Comparison of ENCODE assay signal across 14 cellular contexts in the genomic region with DNA sequence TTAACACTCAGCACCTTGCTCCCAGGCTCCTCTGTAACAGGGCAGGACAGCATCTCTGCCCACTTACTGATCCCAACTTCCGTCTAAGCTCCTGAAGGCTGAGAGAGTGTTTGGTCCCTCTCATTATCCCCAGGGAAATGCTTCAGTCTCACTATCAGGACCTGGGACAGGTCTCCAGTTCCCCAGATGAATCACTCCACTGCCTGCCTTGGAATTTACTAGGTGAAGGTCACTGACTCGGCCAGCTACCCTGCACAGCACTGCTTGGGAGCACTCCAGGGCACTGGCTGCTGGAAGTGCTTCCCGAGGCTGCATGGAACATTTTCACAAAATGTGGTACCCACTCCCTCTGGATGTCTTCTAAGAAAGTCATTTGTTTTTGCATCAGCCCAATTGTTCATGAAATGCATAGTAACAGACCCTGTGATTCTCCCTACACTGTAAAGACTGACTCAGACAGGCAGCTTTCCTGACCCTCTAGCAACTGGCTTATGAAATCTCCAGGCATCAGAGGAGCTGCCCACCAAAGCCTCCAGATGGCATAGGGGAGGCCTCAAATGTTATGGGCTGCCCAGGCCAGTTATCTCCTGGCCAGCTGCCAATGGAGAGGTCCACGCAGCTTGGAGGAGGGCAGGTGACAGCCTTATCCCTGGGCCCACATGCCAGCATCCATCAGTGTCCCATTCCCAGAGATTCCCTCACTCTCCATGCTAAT.
DNase-seq lines count a peak whose midpoint lies in the region; TF ChIP-seq lines count a peak whose summit lies in the region.
"Had no signal": no experiment of that assay in that cellular context is flagged by ENCODE, and none has a peak within 500 bp of the region (broad histone marks: within the 10 kb centered on the region; RNA-seq: fewer than 3 reads in every experiment).

No MANE protein-coding gene starts in this region.

- H3K9ac ChIP-seq in H9 (ENCODE audit: extremely low read depth, insufficient read length, low read length), result no peak overlapping the region

- intact Hi-C loops in adrenal gland (cut with DNase I), result no loop called here

- H3K4me1 ChIP-seq in H9 (ENCODE audit: insufficient read depth, low read length) (no peaks in the 10 kb centered on the region), adrenal gland (replicated peaks in 1 of 2) (no peaks in the 10 kb centered on the region)

- no peak overlapping the region for H3K27ac ChIP-seq in H9 (ENCODE audit: insufficient read length, low read depth, low read length)
- H3K27ac ChIP-seq in adrenal gland, result no peak overlapping the region

- H3K79me2 ChIP-seq in H9 (ENCODE audit: insufficient read depth, low read length), result no peaks in the 10 kb centered on the region

- no peak overlapping the region for H3K4me2 ChIP-seq in H9 (ENCODE audit: insufficient read depth, insufficient read length, low read length)

- H2BK120ac ChIP-seq in H9 (ENCODE audit: low read depth, low read length, poor library complexity, severe bottlenecking), result no peak overlapping the region

- H3K4ac ChIP-seq in H9 (ENCODE audit: low read depth, low read length), result no peak overlapping the region

- peaks cover 6% of the 10 kb centered on the region in 2 experiments for H3K4me1 Mint-ChIP-seq in H9
- H3K4me1 Mint-ChIP-seq: naive thymus-derived CD8-positive, alpha-beta T cell; stimulated activated effector memory CD8-positive, alpha-beta T cell treated with anti-CD3 and anti-CD28 coated beads, Interleukin-12 subunit alpha, Interleukin-12 subunit beta, amount 100 ng/mL, for 72 hours had no signal

- H3K4me3 ChIP-seq in AG10803 (ENCODE audit: low read length) (no peak overlapping the region), adrenal gland (no peak overlapping the region)

- H3K56ac ChIP-seq in H9 (ENCODE audit: insufficient read length, low read depth, low read length), result no peak overlapping the region

- no peak for TF ChIP-seq POLR2A in adrenal gland (IDR thresholded peaks at IDR 0.05)
- no peak for TF ChIP-seq POLR2A in erythroblast (IDR thresholded peaks at IDR 0.05; ENCODE audit: low read length)

- no CpG with 5 or more reads among the region's 4 CpGs for WGBS in H9 (ENCODE audit: extremely low coverage, insufficient read length, low lambda C conversion rate)
- WGBS in adrenal gland, 4 donors, result 14 to 45% (median 23%) methylated on average over 1 to 4 of the region's 4 CpGs

- H3K9me3 ChIP-seq in H9 (ENCODE audit: control insufficient read depth, low read depth, low read length) (no peaks in the 10 kb centered on the region), adrenal gland (replicated peaks in 1 of 3) (no peaks in the 10 kb centered on the region)

- no peak overlapping the region for H3T11ph ChIP-seq in H9 (ENCODE audit: low read length)

- no peak overlapping the region for H2AFZ ChIP-seq in H9 (ENCODE audit: low read length)

- no peaks in the 10 kb centered on the region for H3K36me3 ChIP-seq in adrenal gland (replicated peaks in 1 of 2)

- H3K18ac ChIP-seq in H9 (ENCODE audit: insufficient read length, low read depth, low read length), result no peak overlapping the region

- H2AK5ac ChIP-seq in H9 (ENCODE audit: insufficient read length, low read length), result no peak overlapping the region

- H3K27ac Mint-ChIP-seq in H9, result no peak overlapping the region; a peak in 1 of 7 replicates
- H3K27ac Mint-ChIP-seq: CD14-positive monocyte; naive thymus-derived CD8-positive, alpha-beta T cell; stimulated activated effector memory CD8-positive, alpha-beta T cell treated with anti-CD3 and anti-CD28 coated beads, Interleukin-12 subunit alpha, Interleukin-12 subunit beta, amount 100 ng/mL, for 72 hours had no signal

- no peaks in the 10 kb centered on the region for H3K9me3 Mint-ChIP-seq in H9
- H3K9me3 Mint-ChIP-seq: naive thymus-derived CD8-positive, alpha-beta T cell had no signal

- no peaks in the 10 kb centered on the region for H3K79me1 ChIP-seq in H9 (ENCODE audit: insufficient read depth, low read depth, low read length, poor library complexity, severe bottlenecking)

- no peak overlapping the region for H3K23ac ChIP-seq in H9 (ENCODE audit: insufficient read length, low read depth, low read length)

- no peak overlapping the region for H3K14ac ChIP-seq in H9 (ENCODE audit: insufficient read depth, low read length)

- no peaks in the 10 kb centered on the region for H3K36me3 Mint-ChIP-seq in H9 (ENCODE audit: insufficient read depth in 1 of 3, low read depth in 3 of 3)
- H3K36me3 Mint-ChIP-seq: CD14-positive monocyte; naive thymus-derived CD8-positive, alpha-beta T cell; stimulated activated effector memory CD8-positive, alpha-beta T cell treated with anti-CD3 and anti-CD28 coated beads, Interleukin-12 subunit alpha, Interleukin-12 subunit beta, amount 100 ng/mL, for 72 hours had no signal

- H4K91ac ChIP-seq in H9 (ENCODE audit: insufficient read length, low read depth, low read length), result no peak overlapping the region

- peak; percentile 36 for DNase-seq in AG10803 (ENCODE audit: low read depth)
- peak; percentile 49 for DNase-seq in H9
- DNase-seq in adrenal gland, result peak; percentile 61 to 79 (median 70)
- peak; percentile 72 for DNase-seq in iPS-NIHi11 (ENCODE audit: low spot score)
- DNase-seq in cortex of kidney (lab: John Stamatoyannopoulos, UW), result no peak
- no peak for DNase-seq in stimulated activated CD4-positive, alpha-beta T cell treated with anti-CD3 and anti-CD28 coated beads, Interleukin-4, amount 100 ng/mL, for 1 hour
- DNase-seq in activated T-cell treated with anti-CD3 and anti-CD28 coated beads, Interleukin-2, amount 50 U/mL, for 1 hour, result no peak
- DNase-seq in erythroblast (lab: John Stamatoyannopoulos, UW), result no peak
- DNase-seq: activated CD4-positive, CD25-positive, alpha-beta regulatory T cell treated with anti-CD3 and anti-CD28 coated beads, Interleukin-2, amount 50 U/mL, for 72 hours; hippocampal formation; naive thymus-derived CD8-positive, alpha-beta T cell; SHP77 treated with DMSO at 0.1 percent for 48 hours had no signal

- H3K23me2 ChIP-seq in H9 (ENCODE audit: insufficient read length, low read depth, low read length, poor library complexity, severe bottlenecking), result no peaks in the 10 kb centered on the region

- H2BK15ac ChIP-seq in H9 (ENCODE audit: low read depth, low read length), result no peak overlapping the region

- no peak overlapping the region for H2BK12ac ChIP-seq in H9 (ENCODE audit: insufficient read length, low read depth, low read length)

- no peak overlapping the region for H2BK5ac ChIP-seq in H9 (ENCODE audit: insufficient read length, low read length)

- H4K20me1 ChIP-seq in H9 (ENCODE audit: control insufficient read depth, insufficient read depth, insufficient read length), result no peaks in the 10 kb centered on the region

- no peak for TF ChIP-seq CTCF in AG10803 (conservative IDR thresholded peaks at IDR 0.05; ENCODE audit: low read length)
- TF ChIP-seq CTCF in H9 (conservative IDR thresholded peaks at IDR 0.05), result no peak
- no peak for TF ChIP-seq CTCF in adrenal gland (IDR thresholded peaks at IDR 0.05)

- H3K4me3 Mint-ChIP-seq in H9, result no peak overlapping the region; a peak in 1 of 5 replicates
- H3K4me3 Mint-ChIP-seq: CD14-positive monocyte; naive thymus-derived CD8-positive, alpha-beta T cell; stimulated activated effector memory CD8-positive, alpha-beta T cell treated with anti-CD3 and anti-CD28 coated beads, Interleukin-12 subunit alpha, Interleukin-12 subunit beta, amount 100 ng/mL, for 72 hours had no signal

- H2BK20ac ChIP-seq in H9 (ENCODE audit: low read depth, low read length, poor library complexity, severe bottlenecking), result no peak overlapping the region

- H3K27me3 Mint-ChIP-seq in H9 (ENCODE audit: low read depth), result no peaks in the 10 kb centered on the region

- no peak overlapping the region for H4K8ac ChIP-seq in H9 (replicated peaks; ENCODE audit: insufficient read length, low read depth, low read length)

- H3K27me3 ChIP-seq in H9 (ENCODE audit: insufficient read depth, low read length), result no peaks in the 10 kb centered on the region
- H3K27me3 ChIP-seq in adrenal gland, result no peaks in the 10 kb centered on the region

- H4K5ac ChIP-seq in H9 (ENCODE audit: insufficient read length, low read depth, low read length), result no peak overlapping the region

Comparison
In these comparisons a context has a peak if more than half of its experiments do, and no peak if none do; other contexts are left out.
1. DNase-seq: peak in AG10803 (single experiment), H9 (single experiment), adrenal gland (7 of 7) and iPS-NIHi11 (single experiment); none in cortex of kidney (single experiment), stimulated activated CD4-positive, alpha-beta T cell treated with anti-CD3 and anti-CD28 coated beads, Interleukin-4, amount 100 ng/mL, for 1 hour (single experiment), activated T-cell treated with anti-CD3 and anti-CD28 coated beads, Interleukin-2, amount 50 U/mL, for 1 hour (single experiment) and erythroblast (0 of 2).